28 cellular contexts compared by ENCODE assay signal in the genomic region with DNA sequence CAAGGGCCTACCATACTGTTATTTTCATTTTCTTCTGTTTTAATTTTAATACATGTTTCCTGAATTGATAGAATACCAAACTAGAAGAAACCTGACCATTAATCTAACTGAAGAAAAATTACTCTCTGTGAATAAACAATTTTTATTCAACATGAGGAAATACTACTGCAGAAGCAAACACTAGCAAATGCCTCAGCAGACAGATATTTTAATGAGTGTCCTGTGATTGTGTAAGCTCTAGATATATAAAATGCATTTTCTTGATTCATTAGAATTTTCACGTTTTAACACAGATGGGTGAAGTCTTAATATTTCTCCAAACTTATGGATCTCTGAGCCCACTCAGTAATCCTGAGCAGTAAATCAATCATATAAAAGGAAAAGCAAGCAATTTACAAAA.
"Had no signal": no experiment of that assay in that cellular context is flagged by ENCODE, and none has a peak within 500 bp of the region (broad histone marks: within the 10 kb centered on the region; RNA-seq: fewer than 3 reads in every experiment).

No MANE protein-coding gene starts in this region.

- H3K4me1 Mint-ChIP-seq: activated B cell treated with CpG ODN at 0.5 μM for 24 hours; activated CD4-positive, alpha-beta T cell treated with anti-CD3 and anti-CD28 coated beads for 36 hours; natural killer cell; stimulated activated memory B cell treated with anti-CD40 and anti-IgM and Interleukin-4, amounts not matched to agents 10 μg/mL and 1 μg/mL and 100 μg/mL, for 72 hours had no signal

- ATAC-seq: activated CD4-positive, alpha-beta T cell treated with anti-CD3 and anti-CD28 coated beads for 36 hours; activated T-cell treated with anti-CD3 and anti-CD28 coated beads, Interleukin-2, amount 50 U/mL, for 4 hours; left ventricle myocardium superior; natural killer cell; psoas muscle; stimulated activated memory B cell treated with anti-CD40 and anti-IgM and Interleukin-4, amounts not matched to agents 10 μg/mL and 1 μg/mL and 100 μg/mL, for 72 hours had no signal

- H3K4me3 Mint-ChIP-seq: activated B cell treated with CpG ODN at 0.5 μM for 24 hours; activated CD4-positive, alpha-beta T cell treated with anti-CD3 and anti-CD28 coated beads for 36 hours; activated naive CD8-positive, alpha-beta T cell; activated T-cell treated with anti-CD3 and anti-CD28 coated beads, Interleukin-2, amount 50 U/mL, for 4 hours; mesothelial cell of epicardium; natural killer cell; stimulated activated memory B cell treated with anti-CD40 and anti-IgM and Interleukin-4, amounts not matched to agents 10 μg/mL and 1 μg/mL and 100 μg/mL, for 72 hours; T-helper 1 cell treated with Interleukin-12 subunit alpha and Interleukin-12 subunit beta and Interleukin-4 antibody, amounts not matched to agents 30 μg/mL and 1 μg/mL, for 36 hours had no signal

- H3K36me3 Mint-ChIP-seq: natural killer cell had no signal

- DNase-seq: activated B cell treated with CpG ODN at 0.5 μM for 24 hours; activated CD4-positive, alpha-beta T cell treated with anti-CD3 and anti-CD28 coated beads for 36 hours; activated CD4-positive, alpha-beta T cell treated with anti-CD3 and anti-CD28 coated beads, Interleukin-2, amount 50 U/mL, for 4 hours; activated CD8-positive, alpha-beta memory T cell treated with anti-CD3 and anti-CD28 coated beads, Interleukin-2, amount 50 U/mL, for 48 hours; activated naive CD4-positive, alpha-beta T cell; activated T-cell treated with anti-CD3 and anti-CD28 coated beads, Interleukin-2, amount 50 U/mL, for 4 hours; amniotic stem cell; cerebellar nuclear complex; esophagus squamous epithelium; glutamatergic neuron; hypothalamus; left ventricle myocardium superior; mammary epithelial cell; natural killer cell; ovary; psoas muscle; stimulated activated CD4-positive, alpha-beta T cell treated with anti-CD3 and anti-CD28 coated beads, Interleukin-2, amount 100 ng/mL, for 24 hours; T1000; uterus had no signal

- H3K4me3 ChIP-seq: coronary artery, esophagus squamous epithelium, ovary, psoas muscle, right atrium auricular region, skin epidermis, uterus had no signal

- H3K27ac ChIP-seq: coronary artery, neutrophil, ovary, psoas muscle, skin epidermis, uterus had no signal

- H3K27me3 ChIP-seq: esophagus squamous epithelium, neutrophil, ovary, right atrium auricular region, uterus had no signal

- H3K27me3 Mint-ChIP-seq: activated B cell treated with CpG ODN at 0.5 μM for 24 hours; activated CD4-positive, alpha-beta T cell treated with anti-CD3 and anti-CD28 coated beads for 36 hours; activated naive CD8-positive, alpha-beta T cell; stimulated activated memory B cell treated with anti-CD40 and anti-IgM and Interleukin-4, amounts not matched to agents 10 μg/mL and 1 μg/mL and 100 μg/mL, for 72 hours had no signal

- H3K4me1 ChIP-seq: esophagus squamous epithelium, psoas muscle, uterus had no signal

- H3K9me3 Mint-ChIP-seq: activated T-helper 2 cell treated with anti-CD3 and anti-CD28 coated beads, Interferon-gamma antibody, Interleukin-2, Interleukin-4, amounts not matched to agents 10 μg/mL and 5 μg/mL and 100 μg/mL, durations not matched to agents 14 hours and 24 hours and 36 hours; natural killer cell had no signal

- H3K27ac Mint-ChIP-seq: activated B cell treated with CpG ODN at 0.5 μM for 24 hours; activated CD4-positive, alpha-beta T cell treated with anti-CD3 and anti-CD28 coated beads for 36 hours; activated naive CD8-positive, alpha-beta T cell; activated T-helper 2 cell treated with anti-CD3 and anti-CD28 coated beads, Interferon-gamma antibody, Interleukin-2, Interleukin-4, amounts not matched to agents 10 μg/mL and 5 μg/mL and 100 μg/mL, durations not matched to agents 14 hours and 24 hours and 36 hours; mesothelial cell of epicardium; natural killer cell; stimulated activated memory B cell treated with anti-CD40 and anti-IgM and Interleukin-4, amounts not matched to agents 10 μg/mL and 1 μg/mL and 100 μg/mL, for 72 hours; T-helper 1 cell treated with Interleukin-12 subunit alpha and Interleukin-12 subunit beta and Interleukin-4 antibody, amounts not matched to agents 30 μg/mL and 1 μg/mL, for 36 hours had no signal

- H3K9me3 ChIP-seq: esophagus squamous epithelium, neutrophil, ovary, psoas muscle, uterus had no signal

- H3K36me3 ChIP-seq: esophagus squamous epithelium, neutrophil, ovary, right atrium auricular region, uterus had no signal
